In the genomic region with DNA sequence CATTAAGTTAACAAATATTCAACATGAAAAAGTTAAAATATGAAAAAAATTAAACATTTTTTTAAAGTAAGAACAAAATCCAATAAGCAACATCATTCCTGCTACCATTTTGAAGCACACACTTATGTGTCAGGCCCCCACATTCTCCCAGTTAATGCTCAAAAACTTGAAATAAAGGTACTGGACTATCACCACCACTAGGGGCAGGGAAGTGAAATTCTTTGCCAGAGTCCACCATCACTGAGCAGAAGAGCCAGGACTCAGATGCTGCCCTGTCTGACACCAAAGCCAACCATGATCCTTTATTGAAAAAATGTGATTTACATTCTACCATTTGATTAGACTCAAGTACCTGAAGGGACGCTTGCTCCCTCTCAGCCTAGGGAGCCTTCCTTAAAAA, we compare ENCODE assay signal across 1 cellular context.
A peak's percentile ranks its signal among the peaks of the same experiment; 100 is the strongest.
TF ChIP-seq lines count a peak whose summit lies in the region.

No MANE protein-coding gene starts in this region.

TF ChIP-seq in IMR-90, 13 proteins besides CTCF, POLR2A, EP300 and RAD21:
- TF ChIP-seq RFX5 (IDR thresholded peaks at IDR 0.05; ENCODE audit: low read depth, low read length) (no peak), SMC3 (IDR thresholded peaks at IDR 0.05; ENCODE audit: low read depth, low read length) (peak; percentile 40), MAFK (IDR thresholded peaks at IDR 0.05; ENCODE audit: low read depth, low read length) (no peak)
